In genomic region chr4:77120888-77121508, GRCh38 we compare ENCODE assay signal across 13 cellular contexts. TPM values are rescaled to one million over a fixed set of nuclear protein-coding genes. Genes with fewer than 3 reads are reported as not detected.
A peak's percentile ranks its signal among the peaks of the same experiment; 100 is the strongest.
DNase-seq lines count a peak whose midpoint lies in the region; ATAC-seq, FAIRE-seq and TF ChIP-seq lines count a peak whose summit lies in the region.
"Had no signal": no experiment of that assay in that cellular context is flagged by ENCODE, and none has a peak within 500 bp of the region (broad histone marks: within the 10 kb centered on the region; RNA-seq: fewer than 3 reads in every experiment).

No MANE protein-coding gene starts in this region.

- ATAC-seq in SK-N-SH treated with all-trans-retinoic acid at 6 μM for 48 hours (no peak), HG03442 (IDR thresholded peaks at IDR 0.05; ENCODE audit: unreplicated experiment) (peak; percentile 82), Right ventricle myocardium superior (ENCODE audit: poor library complexity) (no peak)
- peak; percentile 72 for ATAC-seq in stimulated activated memory B cell treated with anti-CD40 and anti-IgM and Interleukin-4, amounts not matched to agents 10 μg/mL and 1 μg/mL and 100 μg/mL, for 72 hours

- no peaks in the 10 kb centered on the region for H3K9me3 ChIP-seq in SK-N-SH

- no peak overlapping the region for H3K4me2 ChIP-seq in SK-N-SH

- no peaks in the 10 kb centered on the region for H3K27me3 Mint-ChIP-seq in stimulated activated memory B cell treated with anti-CD40 and anti-IgM and Interleukin-4, amounts not matched to agents 10 μg/mL and 1 μg/mL and 100 μg/mL, for 72 hours
- H3K27me3 Mint-ChIP-seq: stimulated activated naive CD8-positive, alpha-beta T cell treated with anti-CD3 and anti-CD28 coated beads, Interleukin-15, Interleukin-2, amounts not matched to agents 100 ng/mL and 50 ng/mL, for 24 hours had no signal

- CTCF ChIA-PET in SK-N-SH (lab: Yijun Ruan, JAX) = interaction anchor here (1.4 kb wide), 1 partner anchor 25 kb away, joined by 4 read pairs; no protein-coding TSS in a partner anchor

- no peak overlapping the region for H2AFZ ChIP-seq in SK-N-SH (ENCODE audit: low read depth)

- no peaks in the 10 kb centered on the region for H3K36me3 ChIP-seq in SK-N-SH (replicated peaks in 1 of 2; ENCODE audit: control insufficient read depth in 1 of 2, insufficient read depth in 2 of 2, low read length in 1 of 2)

- WGBS in SK-N-SH (ENCODE audit: low lambda C conversion rate) = 65% methylated on average over 7 of the region's 8 CpGs

- no peaks in the 10 kb centered on the region for H3K9me2 ChIP-seq in SK-N-SH

- no peaks in the 10 kb centered on the region for H3K4me1 ChIP-seq in SK-N-SH (ENCODE audit: control insufficient read depth in 1 of 2, insufficient read depth in 2 of 2, low read depth in 1 of 2, low read length in 1 of 2)

- no peaks in the 10 kb centered on the region for H3K79me2 ChIP-seq in SK-N-SH (ENCODE audit: insufficient read depth)

- no peaks in the 10 kb centered on the region; the same call in 1 of the 2 replicates for H3K27me3 ChIP-seq in SK-N-SH (ENCODE audit: insufficient read depth)

- POLR2A ChIA-PET in SK-N-SH (lab: Yijun Ruan, JAX) = no interaction called here

- H3K4me3 ChIP-seq in SK-N-SH (ENCODE audit: low read depth in 2 of 2, low read length in 1 of 2) = no peak overlapping the region

- H4K20me1 ChIP-seq in SK-N-SH (ENCODE audit: insufficient read depth) = no peaks in the 10 kb centered on the region

- TF ChIP-seq POLR2A in GM12892 (IDR thresholded peaks at IDR 0.05; ENCODE audit: low read depth, low read length) = no peak

- H3K27ac Mint-ChIP-seq in stimulated activated memory B cell treated with anti-CD40 and anti-IgM and Interleukin-4, amounts not matched to agents 10 μg/mL and 1 μg/mL and 100 μg/mL, for 72 hours = peak overlapping the region; percentile 61
- H3K27ac Mint-ChIP-seq: activated T-cell treated with anti-CD3 and anti-CD28 coated beads, Interleukin-2, amount 50 U/mL, for 24 hours; stimulated activated naive CD8-positive, alpha-beta T cell treated with anti-CD3 and anti-CD28 coated beads, Interleukin-15, Interleukin-2, amounts not matched to agents 100 ng/mL and 50 ng/mL, for 24 hours had no signal

- H3K4me3 Mint-ChIP-seq in stimulated activated memory B cell treated with anti-CD40 and anti-IgM and Interleukin-4, amounts not matched to agents 10 μg/mL and 1 μg/mL and 100 μg/mL, for 72 hours = no peak overlapping the region
- H3K4me3 Mint-ChIP-seq: activated T-cell treated with anti-CD3 and anti-CD28 coated beads, Interleukin-2, amount 50 U/mL, for 24 hours; stimulated activated naive CD8-positive, alpha-beta T cell treated with anti-CD3 and anti-CD28 coated beads, Interleukin-15, Interleukin-2, amounts not matched to agents 100 ng/mL and 50 ng/mL, for 24 hours had no signal

- no peak for FAIRE-seq in GM12892 (lab: Jason Lieb, UNC)
- FAIRE-seq: H54 had no signal

- intact Hi-C loops in Right ventricle myocardium superior (cut with DNase I) = no loop called here

- H3K9me3 Mint-ChIP-seq in stimulated activated memory B cell treated with anti-CD40 and anti-IgM and Interleukin-4, amounts not matched to agents 10 μg/mL and 1 μg/mL and 100 μg/mL, for 72 hours = no peaks in the 10 kb centered on the region
- H3K9me3 Mint-ChIP-seq: activated T-cell treated with anti-CD3 and anti-CD28 coated beads, Interleukin-2, amount 50 U/mL, for 24 hours; stimulated activated naive CD8-positive, alpha-beta T cell treated with anti-CD3 and anti-CD28 coated beads, Interleukin-15, Interleukin-2, amounts not matched to agents 100 ng/mL and 50 ng/mL, for 24 hours had no signal

- DNase-seq in SK-N-SH (no peak), cerebellar cortex (ENCODE audit: low spot score) (peak; percentile 73), NCI-H526 treated with DMSO at 0.1 percent for 48 hours (lab: John Stamatoyannopoulos, UW) (no peak), GM12892 (ENCODE audit: insufficient read length) (no peak), Right ventricle myocardium superior (no peak)
- DNase-seq: activated T-cell treated with anti-CD3 and anti-CD28 coated beads, Interleukin-2, amount 50 U/mL, for 24 hours; glutamatergic neuron; NCI-H345 had no signal

- no peak for TF ChIP-seq EP300 in SK-N-SH (IDR thresholded peaks at IDR 0.05; ENCODE audit: borderline replicate concordance in 1 of 2, low read depth in 1 of 2, low read length in 1 of 2)

- H3K36me3 Mint-ChIP-seq in stimulated activated memory B cell treated with anti-CD40 and anti-IgM and Interleukin-4, amounts not matched to agents 10 μg/mL and 1 μg/mL and 100 μg/mL, for 72 hours = no peaks in the 10 kb centered on the region

- peaks cover 54% of the 10 kb centered on the region for H3K4me1 Mint-ChIP-seq in stimulated activated memory B cell treated with anti-CD40 and anti-IgM and Interleukin-4, amounts not matched to agents 10 μg/mL and 1 μg/mL and 100 μg/mL, for 72 hours

- H3K9ac ChIP-seq in SK-N-SH = no peak overlapping the region

- 0 out of 2 replicates have a peak, but pooled peaks have one; percentile 7 for TF ChIP-seq RAD21 in SK-N-SH (IDR thresholded peaks at IDR 0.05; ENCODE audit: low read length)

- H3F3A ChIP-seq in SK-N-SH (replicated peaks; ENCODE audit: insufficient read depth) = no peaks in the 10 kb centered on the region

- no peak for TF ChIP-seq CTCF in SK-N-SH (IDR thresholded peaks at IDR 0.05)

- no peak overlapping the region for H3K27ac ChIP-seq in SK-N-SH (ENCODE audit: low read depth in 2 of 2, low read length in 1 of 2)

TF ChIP-seq in SK-N-SH, 30 proteins besides CTCF, POLR2A, EP300 and RAD21:
- no peak for TF ChIP-seq MEF2A (IDR thresholded peaks at IDR 0.05; ENCODE audit: borderline replicate concordance, low read depth)
- TF ChIP-seq SIN3A (IDR thresholded peaks at IDR 0.05; ENCODE audit: borderline replicate concordance, low read depth, low read length) = no peak
- TF ChIP-seq RCOR1 (IDR thresholded peaks at IDR 0.05; ENCODE audit: low read length) = no peak
- TF ChIP-seq POLR2AphosphoS5 (IDR thresholded peaks at IDR 0.05; ENCODE audit: low read depth, low read length) = no peak
- no peak for TF ChIP-seq NRF1 (IDR thresholded peaks at IDR 0.05; ENCODE audit: low read depth, low read length)
- no peak for TF ChIP-seq EZH2phosphoT487 (IDR thresholded peaks at IDR 0.05; ENCODE audit: borderline replicate concordance, low read depth)
- TF ChIP-seq RXRA (IDR thresholded peaks at IDR 0.05; ENCODE audit: borderline replicate concordance, low read depth) = no peak
- no peak for TF ChIP-seq PBX3 (IDR thresholded peaks at IDR 0.05)
- TF ChIP-seq TAF1 (IDR thresholded peaks at IDR 0.05; ENCODE audit: borderline replicate concordance, low read depth, low read length) = no peak

TF ChIP-seq in SK-N-SH treated with all-trans-retinoic acid at 6 μM for 48 hours, 23 proteins besides CTCF, POLR2A, EP300 and RAD21:
- TF ChIP-seq BACH2 (CRISPR knock-in tag; IDR thresholded peaks at IDR 0.05; ENCODE audit: borderline replicate concordance) = no peak
- no peak for TF ChIP-seq ZNF8 (CRISPR knock-in tag; IDR thresholded peaks at IDR 0.05)
- no peak for TF ChIP-seq PPARA (CRISPR knock-in tag; IDR thresholded peaks at IDR 0.05; ENCODE audit: borderline replicate concordance)
- TF ChIP-seq CSDC2 (CRISPR knock-in tag; IDR thresholded peaks at IDR 0.05) = no peak
- TF ChIP-seq TOX (CRISPR knock-in tag; IDR thresholded peaks at IDR 0.05; ENCODE audit: borderline replicate concordance) = no peak

RNA-seq across cellular contexts. Expression of gene CCNG2, which starts 36.0 kb away (rescaled TPM):
- polyA plus RNA-seq in SK-N-SH (2012; rRNA removed) = 8.7 and 8.9 TPM in 2 replicates
- 15.7 and 20.4 TPM in 2 replicates for polyA plus RNA-seq in SK-N-SH (2012; cell fraction: cytosol; rRNA removed)
- 9.2 and 10.0 TPM in 2 replicates for polyA plus RNA-seq in SK-N-SH (2012; cell fraction: nucleus; rRNA removed)
- 35.0 TPM for polyA plus RNA-seq in GM12892 (2012; ENCODE audit: missing spikeins)
- 9.6 TPM for total RNA-seq in Right ventricle myocardium superior

RNA-seq across cellular contexts. Expression of gene CCNI, which starts 45.2 kb away (rescaled TPM):
- polyA plus RNA-seq in SK-N-SH (2012; rRNA removed) = 56.8 and 61.8 TPM in 2 replicates
- 79.8 and 82.4 TPM in 2 replicates for polyA plus RNA-seq in SK-N-SH (2012; cell fraction: cytosol; rRNA removed)
- polyA plus RNA-seq in SK-N-SH (2012; cell fraction: nucleus; rRNA removed) = 15.0 and 31.1 TPM in 2 replicates
- polyA plus RNA-seq in GM12892 (2012; ENCODE audit: missing spikeins) = 122 TPM
- 242 TPM for total RNA-seq in Right ventricle myocardium superior

Comparison
In these comparisons a context has a peak if more than half of its experiments do, and no peak if none do; other contexts are left out.
1. ATAC-seq: peak in HG03442 (single experiment) and stimulated activated memory B cell treated with anti-CD40 and anti-IgM and Interleukin-4, amounts not matched to agents 10 μg/mL and 1 μg/mL and 100 μg/mL, for 72 hours (single experiment); none in SK-N-SH treated with all-trans-retinoic acid at 6 μM for 48 hours (single experiment) and Right ventricle myocardium superior (single experiment).